In genomic region chr9:21605489-21605931, GRCh38 we compare ENCODE assay signal across 16 cellular contexts.
A peak's percentile ranks its signal among the peaks of the same experiment; 100 is the strongest.
DNase-seq lines count a peak whose midpoint lies in the region; ATAC-seq and TF ChIP-seq lines count a peak whose summit lies in the region.
"Had no signal": no experiment of that assay in that cellular context is flagged by ENCODE, and none has a peak within 500 bp of the region (broad histone marks: within the 10 kb centered on the region; RNA-seq: fewer than 3 reads in every experiment).

No MANE protein-coding gene starts in this region.

- H3K9me3 ChIP-seq in GM23248 (ENCODE audit: low read depth): no peaks in the 10 kb centered on the region
- H3K9me3 ChIP-seq in skeletal muscle satellite cell (replicated peaks; ENCODE audit: low read length): no peaks in the 10 kb centered on the region
- H3K9me3 ChIP-seq: left lung, right atrium auricular region, thyroid gland had no signal

- no peaks in the 10 kb centered on the region for H3K79me2 ChIP-seq in GM23248 (ENCODE audit: insufficient read depth)

- H3K36me3 ChIP-seq in GM23248 (ENCODE audit: low read depth) (no peaks in the 10 kb centered on the region), skeletal muscle satellite cell (ENCODE audit: insufficient read depth, low read length) (no peaks in the 10 kb centered on the region)
- H3K36me3 ChIP-seq: left lung, right atrium auricular region, thyroid gland had no signal

- H3K4me1 ChIP-seq in GM23248 (ENCODE audit: insufficient read depth): peaks cover 46% of the 10 kb centered on the region
- H3K4me1 ChIP-seq in skeletal muscle satellite cell (ENCODE audit: control insufficient read depth, insufficient read depth, low read length): peaks cover 21% of the 10 kb centered on the region
- H3K4me1 ChIP-seq: left lung, right atrium auricular region, thyroid gland had no signal

- H3K9me2 ChIP-seq in GM23248 (ENCODE audit: insufficient read depth): no peaks in the 10 kb centered on the region; the same call in 1 of the 2 replicates

- H2AFZ ChIP-seq in GM23248: peak overlapping the region; percentile 65

- in situ Hi-C loops in GM23248 (cut with MboI): no loop called here

- H3K27ac ChIP-seq in GM23248: peak overlapping the region; percentile 72
- H3K27ac ChIP-seq: left lung, right atrium auricular region, thyroid gland had no signal

- ATAC-seq in GM19328 (IDR thresholded peaks at IDR 0.05; ENCODE audit: unreplicated experiment) (no peak), HG03469 (IDR thresholded peaks at IDR 0.05; ENCODE audit: unreplicated experiment) (no peak)
- ATAC-seq: activated CD4-positive, CD25-positive, alpha-beta regulatory T cell treated with anti-CD3 and anti-CD28 coated beads, Interleukin-2, amount 50 U/mL, for 24 hours; left lung; naive thymus-derived CD4-positive, alpha-beta T cell had no signal

- no peaks in the 10 kb centered on the region for H4K20me1 ChIP-seq in GM23248 (ENCODE audit: insufficient read depth)

- peak overlapping the region; percentile 54 for H3K9ac ChIP-seq in GM23248
- peak overlapping the region; percentile 5 for H3K9ac ChIP-seq in skeletal muscle satellite cell (ENCODE audit: low read depth, low read length)

- WGBS in GM23248 (ENCODE audit: low coverage in 1 of 2, low lambda C conversion rate in 2 of 2, missing lambda C conversion rate in 2 of 2), 2 experiments: 2 to 3% methylated on average over 4 of the region's 4 CpGs

- no peak for TF ChIP-seq CTCF in fibroblast of the aortic adventitia (IDR thresholded peaks at IDR 0.05; ENCODE audit: insufficient read depth, low read length)

- DNase-seq in GM23248 (peak; percentile 87), RKO (ENCODE audit: low spot score) (peak; percentile 92), fibroblast of the aortic adventitia (ENCODE audit: low read depth) (peak; percentile 95), OCI-M1 (lab: John Stamatoyannopoulos, UW) (no peak)
- DNase-seq: activated naive CD8-positive, alpha-beta T cell treated with anti-CD3 and anti-CD28 coated beads, Interleukin-2, amount 10 ng/mL, durations not matched to agents 7 days and 5 days; cerebellar nuclear complex; left lung; naive thymus-derived CD4-positive, alpha-beta T cell; NCI-H1436; NCI-H446; thyroid gland had no signal

- H3K4me2 ChIP-seq in GM23248 (ENCODE audit: unreplicated experiment): peak overlapping the region; percentile 63
- H3K4me2 ChIP-seq in skeletal muscle satellite cell (ENCODE audit: low read length): peak overlapping the region; percentile 27

- H3F3A ChIP-seq in GM23248 (ENCODE audit: insufficient read depth): peaks cover 42% of the 10 kb centered on the region

- H3K27me3 ChIP-seq in GM23248 (replicated peaks; ENCODE audit: insufficient read depth) (no peaks in the 10 kb centered on the region), skeletal muscle satellite cell (ENCODE audit: control insufficient read depth, insufficient read depth, low read length) (no peaks in the 10 kb centered on the region)
- H3K27me3 ChIP-seq: left lung, right atrium auricular region, thyroid gland had no signal

- H3K4me3 ChIP-seq in GM23248 (peak overlapping the region; percentile 47), fibroblast of the aortic adventitia (ENCODE audit: low read depth, low read length) (no peak overlapping the region), skeletal muscle satellite cell (ENCODE audit: low read length) (no peak overlapping the region)
- H3K4me3 ChIP-seq: left lung, right atrium auricular region, thyroid gland had no signal
